Comparison of ENCODE assay signal across 2 cellular contexts in the genomic region with DNA sequence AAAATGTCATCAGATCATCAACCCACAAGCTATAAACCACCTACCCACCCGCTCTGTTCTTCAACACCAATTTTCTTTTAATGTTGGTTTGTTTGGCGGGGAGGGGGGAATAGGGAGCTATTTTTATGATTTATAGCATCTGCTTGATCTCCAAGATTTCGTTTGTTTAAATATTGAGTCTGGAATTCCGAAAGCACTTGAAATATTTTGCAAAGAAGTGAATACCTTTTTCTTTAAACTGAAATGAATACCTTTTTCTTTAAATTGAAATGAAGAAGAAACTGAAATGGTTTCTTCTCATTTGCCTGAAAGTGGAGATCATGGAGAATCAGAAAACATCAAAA.
A peak's percentile ranks its signal among the peaks of the same experiment; 100 is the strongest.
TF ChIP-seq lines count a peak whose summit lies in the region.

No MANE protein-coding gene starts in this region.

TF ChIP-seq in A549, 52 proteins besides CTCF, POLR2A, EP300 and RAD21:
- peak; percentile 72; the same call in 1 of the 2 replicates for TF ChIP-seq CBX8 (IDR thresholded peaks at IDR 0.05)
- no peak for TF ChIP-seq PHF8 (IDR thresholded peaks at IDR 0.05; ENCODE audit: borderline replicate concordance, low read depth)
- TF ChIP-seq RNF2 (IDR thresholded peaks at IDR 0.05; ENCODE audit: borderline replicate concordance, low read depth): peak; percentile 73; the same call in 1 of the 2 replicates

TF ChIP-seq in H1, 55 proteins besides CTCF, POLR2A, EP300 and RAD21:
- TF ChIP-seq, protein P1, sequence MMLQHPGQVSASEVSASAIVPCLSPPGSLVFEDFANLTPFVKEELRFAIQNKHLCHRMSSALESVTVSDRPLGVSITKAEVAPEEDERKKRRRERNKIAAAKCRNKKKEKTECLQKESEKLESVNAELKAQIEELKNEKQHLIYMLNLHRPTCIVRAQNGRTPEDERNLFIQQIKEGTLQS (IDR thresholded peaks at IDR 0.05; ENCODE audit: insufficient read depth, low read depth, low read length): no peak
- TF ChIP-seq SAP30 (IDR thresholded peaks at IDR 0.05; ENCODE audit: insufficient read depth, insufficient replicate concordance, low read length) (no peak), TEAD4 (IDR thresholded peaks at IDR 0.05; ENCODE audit: low read depth, low read length) (no peak), EGR1 (IDR thresholded peaks at IDR 0.05; ENCODE audit: borderline replicate concordance, low read depth, low read length) (no peak), CREB1 (IDR thresholded peaks at IDR 0.05) (no peak), RXRA (IDR thresholded peaks at IDR 0.05; ENCODE audit: insufficient read depth, low read depth, low read length) (no peak), PHF8 (conservative IDR thresholded peaks at IDR 0.05; ENCODE audit: low read depth, low read length) (no peak), CTBP2 (IDR thresholded peaks at IDR 0.05; ENCODE audit: borderline replicate concordance, insufficient read depth, insufficient read length, low read length) (no peak), KDM1A (IDR thresholded peaks at IDR 0.05; ENCODE audit: borderline replicate concordance, low read length) (no peak), SIX5 (IDR thresholded peaks at IDR 0.05; ENCODE audit: low read depth, low read length) (no peak), TBP (IDR thresholded peaks at IDR 0.05; ENCODE audit: low read depth, low read length) (no peak), CBX5 (IDR thresholded peaks at IDR 0.05; ENCODE audit: low read depth, low read length) (no peak), SP2 (IDR thresholded peaks at IDR 0.05; ENCODE audit: low read length) (no peak), FOSL1 (IDR thresholded peaks at IDR 0.05; ENCODE audit: insufficient read depth, low read depth, low read length) (no peak), SIN3A (conservative IDR thresholded peaks at IDR 0.05 in 1 of 2, IDR thresholded peaks at IDR 0.05 in 1 of 2; ENCODE audit: low read depth in 1 of 2, low read length in 2 of 2) (no peak), HDAC2 (IDR thresholded peaks at IDR 0.05; ENCODE audit: borderline replicate concordance in 1 of 2, low read depth in 2 of 2, low read length in 2 of 2) (no peak)
- TF ChIP-seq, protein P2, sequence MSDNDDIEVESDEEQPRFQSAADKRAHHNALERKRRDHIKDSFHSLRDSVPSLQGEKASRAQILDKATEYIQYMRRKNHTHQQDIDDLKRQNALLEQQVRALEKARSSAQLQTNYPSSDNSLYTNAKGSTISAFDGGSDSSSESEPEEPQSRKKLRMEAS (IDR thresholded peaks at IDR 0.05): no peak
- TF ChIP-seq, protein P3, sequence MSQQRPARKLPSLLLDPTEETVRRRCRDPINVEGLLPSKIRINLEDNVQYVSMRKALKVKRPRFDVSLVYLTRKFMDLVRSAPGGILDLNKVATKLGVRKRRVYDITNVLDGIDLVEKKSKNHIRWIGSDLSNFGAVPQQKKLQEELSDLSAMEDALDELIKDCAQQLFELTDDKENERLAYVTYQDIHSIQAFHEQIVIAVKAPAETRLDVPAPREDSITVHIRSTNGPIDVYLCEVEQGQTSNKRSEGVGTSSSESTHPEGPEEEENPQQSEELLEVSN (IDR thresholded peaks at IDR 0.05): no peak
TF ChIP-seq in H1: peak in this region for 0.
